ENCODE assay signal across 23 cellular contexts in the genomic region with DNA sequence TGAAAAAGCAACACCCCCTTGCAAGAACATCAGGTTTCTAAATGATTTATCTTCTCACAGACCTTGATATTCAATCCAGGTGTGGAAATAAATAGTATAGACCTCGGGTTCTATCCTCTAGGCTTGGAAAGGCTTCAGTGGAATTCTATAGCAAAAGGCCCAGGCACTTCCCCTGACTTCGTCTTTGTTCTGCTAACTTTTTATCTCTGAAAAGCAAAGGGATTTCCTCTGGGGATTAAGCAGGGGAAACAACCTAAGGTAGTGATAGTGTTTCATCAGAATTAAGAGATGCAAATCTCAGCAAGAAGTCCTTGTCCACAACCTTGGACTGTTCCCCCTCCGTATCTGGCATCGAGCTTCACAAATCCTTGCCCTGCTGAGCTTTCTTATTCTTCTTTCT.
"Had no signal": no experiment of that assay in that cellular context is flagged by ENCODE, and none has a peak within 500 bp of the region (broad histone marks: within the 10 kb centered on the region; RNA-seq: fewer than 3 reads in every experiment).

No MANE protein-coding gene starts in this region.

- H3K27ac ChIP-seq: adrenal gland, heart right ventricle, left lung, neutrophil, ovary, prostate gland, transverse colon, uterus had no signal

- H3K4me1 Mint-ChIP-seq: activated naive CD4-positive, alpha-beta T cell treated with anti-CD3 and anti-CD28 coated beads, Interleukin-2, amount 50 U/mL, for 24 hours; central memory CD8-positive, alpha-beta T cell; naive thymus-derived CD8-positive, alpha-beta T cell had no signal

- ATAC-seq: effector memory CD8-positive, alpha-beta T cell; heart right ventricle; left lung; naive thymus-derived CD8-positive, alpha-beta T cell; stimulated activated naive B cell treated with anti-CD40 and anti-IgM and Interleukin-4, amounts not matched to agents 10 μg/mL and 1 μg/mL and 100 μg/mL, for 72 hours had no signal

- H3K27me3 Mint-ChIP-seq: activated naive CD4-positive, alpha-beta T cell treated with anti-CD3 and anti-CD28 coated beads, Interleukin-2, amount 50 U/mL, for 24 hours; central memory CD8-positive, alpha-beta T cell; effector memory CD8-positive, alpha-beta T cell; naive thymus-derived CD8-positive, alpha-beta T cell; stimulated activated naive B cell treated with anti-CD40 and anti-IgM and Interleukin-4, amounts not matched to agents 10 μg/mL and 1 μg/mL and 100 μg/mL, for 72 hours had no signal

- H3K9me3 Mint-ChIP-seq: activated naive CD4-positive, alpha-beta T cell treated with anti-CD3 and anti-CD28 coated beads, Interleukin-2, amount 50 U/mL, for 24 hours; central memory CD8-positive, alpha-beta T cell; effector memory CD8-positive, alpha-beta T cell; naive thymus-derived CD8-positive, alpha-beta T cell; T-helper 1 cell treated with Interleukin-12 subunit alpha and Interleukin-12 subunit beta and Interleukin-4 antibody, amounts not matched to agents 30 μg/mL and 1 μg/mL, for 36 hours had no signal

- H3K4me3 Mint-ChIP-seq: activated naive CD4-positive, alpha-beta T cell treated with anti-CD3 and anti-CD28 coated beads, Interleukin-2, amount 50 U/mL, for 24 hours; central memory CD8-positive, alpha-beta T cell; effector memory CD8-positive, alpha-beta T cell; naive thymus-derived CD8-positive, alpha-beta T cell; stimulated activated naive B cell treated with anti-CD40 and anti-IgM and Interleukin-4, amounts not matched to agents 10 μg/mL and 1 μg/mL and 100 μg/mL, for 72 hours; T-helper 1 cell treated with Interleukin-12 subunit alpha and Interleukin-12 subunit beta and Interleukin-4 antibody, amounts not matched to agents 30 μg/mL and 1 μg/mL, for 36 hours had no signal

- DNase-seq: activated gamma-delta T cell treated with Interleukin-2 at 50 U/mL for 16 hours; activated T-cell treated with anti-CD3 and anti-CD28 coated beads, Interleukin-2, amount 50 U/mL, for 1 hour; adrenal gland; effector memory CD8-positive, alpha-beta T cell; heart right ventricle; kidney; left lung; naive thymus-derived CD8-positive, alpha-beta T cell; ovary; stimulated activated CD4-positive, alpha-beta T cell treated with anti-CD3 and anti-CD28 coated beads, Interleukin-2, amount 100 ng/mL, for 48 hours; stimulated activated CD8-positive, alpha-beta memory T cell treated with anti-CD3 and anti-CD28 coated beads, Interleukin-4, amount 100 ng/mL, for 48 hours; stimulated activated naive B cell treated with anti-CD40 and anti-IgM and Interleukin-4, amounts not matched to agents 10 μg/mL and 1 μg/mL and 100 μg/mL, for 72 hours; T1000; transverse colon; uterus had no signal

- H3K27ac Mint-ChIP-seq: activated naive CD4-positive, alpha-beta T cell treated with anti-CD3 and anti-CD28 coated beads, Interleukin-2, amount 50 U/mL, for 24 hours; naive thymus-derived CD8-positive, alpha-beta T cell; stimulated activated naive B cell treated with anti-CD40 and anti-IgM and Interleukin-4, amounts not matched to agents 10 μg/mL and 1 μg/mL and 100 μg/mL, for 72 hours; T-helper 1 cell treated with Interleukin-12 subunit alpha and Interleukin-12 subunit beta and Interleukin-4 antibody, amounts not matched to agents 30 μg/mL and 1 μg/mL, for 36 hours had no signal

- H3K4me1 ChIP-seq: adrenal gland, heart right ventricle, left lung, prostate gland, transverse colon, uterus had no signal

- H3K36me3 ChIP-seq: adrenal gland, heart right ventricle, left lung, neutrophil, ovary, prostate gland, transverse colon, uterus had no signal

- H3K9me3 ChIP-seq: adrenal gland, left lung, neutrophil, ovary, prostate gland, transverse colon, uterus had no signal

- H3K36me3 Mint-ChIP-seq: activated naive CD4-positive, alpha-beta T cell treated with anti-CD3 and anti-CD28 coated beads, Interleukin-2, amount 50 U/mL, for 24 hours had no signal

- H3K27me3 ChIP-seq: adrenal gland, heart right ventricle, left lung, neutrophil, ovary, transverse colon, uterus had no signal

- FAIRE-seq: astrocyte, colon, kidney had no signal

- H3K4me3 ChIP-seq: adrenal gland, heart right ventricle, left lung, lung, ovary, prostate gland, transverse colon, uterus had no signal
